ENCODE assay signal across 20 cellular contexts in genomic region chr5:128913551-128913950, GRCh38. TPM values are rescaled to one million over a fixed set of nuclear protein-coding genes. Genes with fewer than 3 reads are reported as not detected.
DNase-seq lines count a peak whose midpoint lies in the region; ATAC-seq lines count a peak whose summit lies in the region.
"Had no signal": no experiment of that assay in that cellular context is flagged by ENCODE, and none has a peak within 500 bp of the region (broad histone marks: within the 10 kb centered on the region; RNA-seq: fewer than 3 reads in every experiment).

No MANE protein-coding gene starts in this region.

- intact Hi-C loops in sciatic nerve (cut with DNase I): no loop called here

- ATAC-seq in GM18517 (IDR thresholded peaks at IDR 0.05; ENCODE audit: unreplicated experiment) (peak; percentile 71), GM19463 (IDR thresholded peaks at IDR 0.05; ENCODE audit: unreplicated experiment) (peak; percentile 87), HG02870 (IDR thresholded peaks at IDR 0.05; ENCODE audit: unreplicated experiment) (peak; percentile 96), HG03521 (IDR thresholded peaks at IDR 0.05; ENCODE audit: unreplicated experiment) (peak; percentile 41), sciatic nerve (no peak), HG03571 (IDR thresholded peaks at IDR 0.05; ENCODE audit: unreplicated experiment) (no peak)
- ATAC-seq: activated CD8-positive, alpha-beta memory T cell treated with anti-CD3 and anti-CD28 coated beads, Interleukin-2, amount 10 ng/mL, durations not matched to agents 7 days and 5 days; left colon had no signal

- DNase-seq in sciatic nerve (ENCODE audit: low spot score): no peak
- no peak for DNase-seq in NCI-H2029 treated with DMSO at 0.1 percent for 48 hours (lab: John Stamatoyannopoulos, UW)
- DNase-seq in RPMI8226: no peak
- DNase-seq: activated CD8-positive, alpha-beta memory T cell treated with anti-CD3 and anti-CD28 coated beads, Interleukin-2, amount 10 ng/mL, durations not matched to agents 7 days and 5 days; AML-193; Calu3; GDM1; hypothalamus; KG1; left colon; NCI-H510A; PC-9; substantia nigra had no signal

RNA-seq across cellular contexts. Expression of gene SLC27A6, which starts 51.7 kb away (rescaled TPM):
- 57.2 TPM for total RNA-seq in sciatic nerve
- total RNA-seq: activated CD8-positive, alpha-beta memory T cell treated with anti-CD3 and anti-CD28 coated beads, Interleukin-2, amount 10 ng/mL, durations not matched to agents 7 days and 5 days; Calu3; myocyte; PC-9; posterior vena cava had no signal

Comparison
In these comparisons a context has a peak if more than half of its experiments do, and no peak if none do; other contexts are left out.
1. ATAC-seq: peak in GM18517 (single experiment), GM19463 (single experiment), HG02870 (single experiment) and HG03521 (single experiment); none in sciatic nerve (single experiment) and HG03571 (single experiment).